25 cellular contexts compared by ENCODE assay signal in genomic region chr5:34449639-34450038, GRCh38.
"Had no signal": no experiment of that assay in that cellular context is flagged by ENCODE, and none has a peak within 500 bp of the region (broad histone marks: within the 10 kb centered on the region; RNA-seq: fewer than 3 reads in every experiment).

No MANE protein-coding gene starts in this region.

- DNase-seq: natural killer cell; occipital lobe; ovary; posterior cingulate gyrus; psoas muscle; right cardiac atrium; right lobe of liver; sigmoid colon; small intestine; stimulated activated CD4-positive, alpha-beta T cell treated with anti-CD3 and anti-CD28 coated beads, Interleukin-15, amount 100 ng/mL, for 24 hours; stimulated activated CD4-positive, alpha-beta T cell treated with anti-CD3 and anti-CD28 coated beads, Interleukin-2, amount 100 ng/mL, for 24 hours; stimulated activated CD4-positive, alpha-beta T cell treated with anti-CD3 and anti-CD28 coated beads, Interleukin-2, amount 100 ng/mL, for 48 hours; stimulated activated CD4-positive, alpha-beta T cell treated with anti-CD3 and anti-CD28 coated beads, Interleukin-4, amount 100 ng/mL, for 24 hours; stimulated activated naive B cell treated with anti-CD40 and anti-IgM and Interleukin-4, amounts not matched to agents 10 μg/mL and 1 μg/mL and 100 μg/mL, for 72 hours; stimulated activated naive CD4-positive, alpha-beta T cell treated with Interleukin-2 at 50 U/mL for 16 hours; stomach; testis; tibial artery; trophoblast cell had no signal

- H3K36me3 ChIP-seq: neural progenitor cell, ovary, right lobe of liver, sigmoid colon, stomach, suprapubic skin, tibial artery, upper lobe of left lung, vagina had no signal

- H3K4me3 ChIP-seq: neural progenitor cell, ovary, psoas muscle, right lobe of liver, sigmoid colon, stomach, suprapubic skin, testis, tibial artery, upper lobe of left lung, vagina had no signal

- H3K79me2 ChIP-seq: parathyroid adenoma had no signal

- H3K4me1 ChIP-seq: neural progenitor cell, parathyroid adenoma, psoas muscle, right lobe of liver, sigmoid colon, stomach, testis, tibial artery, upper lobe of left lung, vagina had no signal

- FAIRE-seq: small intestine, urothelium cell line had no signal

- H3K27me3 ChIP-seq: neural progenitor cell, ovary, right lobe of liver, sigmoid colon, testis, upper lobe of left lung, vagina had no signal

- ATAC-seq: natural killer cell; psoas muscle; right cardiac atrium; right lobe of liver; stimulated activated naive B cell treated with anti-CD40 and anti-IgM and Interleukin-4, amounts not matched to agents 10 μg/mL and 1 μg/mL and 100 μg/mL, for 72 hours had no signal

- H3K27ac ChIP-seq: neural progenitor cell, ovary, parathyroid adenoma, psoas muscle, right lobe of liver, sigmoid colon, stomach, suprapubic skin, testis, tibial artery, upper lobe of left lung, vagina had no signal

- H2AFZ ChIP-seq: neural progenitor cell, parathyroid adenoma had no signal

- H3K4me2 ChIP-seq: neural progenitor cell had no signal

- H3K9ac ChIP-seq: neural progenitor cell, parathyroid adenoma had no signal

- H3K9me3 ChIP-seq: ovary, psoas muscle, right lobe of liver, sigmoid colon, stomach, suprapubic skin, testis, tibial artery, upper lobe of left lung, vagina had no signal
